26 cellular contexts compared by ENCODE assay signal in genomic region chr6:129605962-129606361, GRCh38.
DNase-seq lines count a peak whose midpoint lies in the region; ATAC-seq and TF ChIP-seq lines count a peak whose summit lies in the region.
"Had no signal": no experiment of that assay in that cellular context is flagged by ENCODE, and none has a peak within 500 bp of the region (broad histone marks: within the 10 kb centered on the region; RNA-seq: fewer than 3 reads in every experiment).

No MANE protein-coding gene starts in this region.

- H2BK120ac ChIP-seq in neuronal stem cell (ENCODE audit: low read depth, low read length), result no peak overlapping the region

- TF ChIP-seq CTCF in chondrocyte (IDR thresholded peaks at IDR 0.05), result no peak

- H3K4me1 ChIP-seq in neuronal stem cell (ENCODE audit: control insufficient read depth in 2 of 2, insufficient read depth in 1 of 2, low read depth in 1 of 2, low read length in 2 of 2), result no peaks in the 10 kb centered on the region
- H3K4me1 ChIP-seq: body of pancreas had no signal

- no peak overlapping the region for H3K18ac ChIP-seq in neuronal stem cell (ENCODE audit: low read length)

- peak; percentile 77 for DNase-seq in LHCN-M2 (ENCODE audit: low read depth)
- peak; percentile 82 for DNase-seq in NCI-H69 (lab: John Stamatoyannopoulos, UW)
- DNase-seq in chondrocyte (ENCODE audit: low spot score), result no peak
- DNase-seq in neuronal stem cell (ENCODE audit: low spot score), result no peak
- no peak for DNase-seq in DMS 273 (lab: John Stamatoyannopoulos, UW; ENCODE audit: unreplicated experiment)
- DNase-seq in effector memory CD8-positive, alpha-beta T cell, result no peak
- DNase-seq: activated CD4-positive, alpha-beta T cell treated with anti-CD3 and anti-CD28 coated beads for 1 hour; activated CD8-positive, alpha-beta T cell treated with anti-CD3 and anti-CD28 coated beads, Interleukin-2, amount 10 ng/mL, durations not matched to agents 7 days and 5 days; Calu3; effector CD4-positive, alpha-beta T cell; foreskin melanocyte; H7; immature natural killer cell; left ventricle myocardium inferior; NCI-H1417 treated with DMSO at 0.1 percent for 48 hours; PC-9; right cardiac atrium; stimulated activated CD4-positive, alpha-beta T cell treated with anti-CD3 and anti-CD28 coated beads, Interleukin-12 subunit alpha, Interleukin-12 subunit beta, amount 100 ng/mL, for 4 hours; stimulated activated CD4-positive, alpha-beta T cell treated with anti-CD3 and anti-CD28 coated beads, Interleukin-4, amount 100 ng/mL, for 24 hours; stimulated activated naive B cell treated with anti-CD40 and anti-IgM and Interleukin-4, amounts not matched to agents 10 μg/mL and 1 μg/mL and 100 μg/mL, for 72 hours had no signal

- no peak overlapping the region for H2BK12ac ChIP-seq in neuronal stem cell (ENCODE audit: low read length)

- no peak overlapping the region for H3K14ac ChIP-seq in neuronal stem cell (ENCODE audit: low read length)

- H3K27ac Mint-ChIP-seq in chondrocyte (ENCODE audit: unreplicated experiment), result peak overlapping the region; percentile 0
- H3K27ac Mint-ChIP-seq in effector memory CD8-positive, alpha-beta T cell, result no peak overlapping the region
- H3K27ac Mint-ChIP-seq: activated CD8-positive, alpha-beta T cell treated with anti-CD3 and anti-CD28 coated beads, Interleukin-2, amount 10 ng/mL, durations not matched to agents 7 days and 5 days; immature natural killer cell; stimulated activated naive B cell treated with anti-CD40 and anti-IgM and Interleukin-4, amounts not matched to agents 10 μg/mL and 1 μg/mL and 100 μg/mL, for 72 hours had no signal

- H2BK5ac ChIP-seq in neuronal stem cell (ENCODE audit: low read length), result no peak overlapping the region

- no peak overlapping the region for H3K4ac ChIP-seq in neuronal stem cell (ENCODE audit: low read length)

- no peaks in the 10 kb centered on the region for H3K9me3 Mint-ChIP-seq in chondrocyte (ENCODE audit: low read depth)
- H3K9me3 Mint-ChIP-seq in effector memory CD8-positive, alpha-beta T cell, result no peaks in the 10 kb centered on the region
- H3K9me3 Mint-ChIP-seq: immature natural killer cell; stimulated activated naive B cell treated with anti-CD40 and anti-IgM and Interleukin-4, amounts not matched to agents 10 μg/mL and 1 μg/mL and 100 μg/mL, for 72 hours had no signal

- H3K4me1 Mint-ChIP-seq in chondrocyte (ENCODE audit: low read depth), result peaks cover 27% of the 10 kb centered on the region
- H3K4me1 Mint-ChIP-seq in effector memory CD8-positive, alpha-beta T cell (ENCODE audit: low read depth in 2 of 2), result no peaks in the 10 kb centered on the region
- H3K4me1 Mint-ChIP-seq: immature natural killer cell; stimulated activated naive B cell treated with anti-CD40 and anti-IgM and Interleukin-4, amounts not matched to agents 10 μg/mL and 1 μg/mL and 100 μg/mL, for 72 hours had no signal

- peaks cover 5% of the 10 kb centered on the region for H3K36me3 Mint-ChIP-seq in chondrocyte (ENCODE audit: low read depth)
- peaks cover 11% of the 10 kb centered on the region for H3K36me3 Mint-ChIP-seq in effector memory CD8-positive, alpha-beta T cell (ENCODE audit: insufficient read depth)

- H3K4me3 Mint-ChIP-seq in chondrocyte (ENCODE audit: unreplicated experiment), result no peak overlapping the region
- H3K4me3 Mint-ChIP-seq in effector memory CD8-positive, alpha-beta T cell, result no peak overlapping the region
- H3K4me3 Mint-ChIP-seq: activated CD8-positive, alpha-beta T cell treated with anti-CD3 and anti-CD28 coated beads, Interleukin-2, amount 10 ng/mL, durations not matched to agents 7 days and 5 days; immature natural killer cell; stimulated activated naive B cell treated with anti-CD40 and anti-IgM and Interleukin-4, amounts not matched to agents 10 μg/mL and 1 μg/mL and 100 μg/mL, for 72 hours had no signal

- H3K27me3 Mint-ChIP-seq in chondrocyte (ENCODE audit: low read depth), result no peaks in the 10 kb centered on the region
- H3K27me3 Mint-ChIP-seq in effector memory CD8-positive, alpha-beta T cell, result no peaks in the 10 kb centered on the region
- H3K27me3 Mint-ChIP-seq: stimulated activated naive B cell treated with anti-CD40 and anti-IgM and Interleukin-4, amounts not matched to agents 10 μg/mL and 1 μg/mL and 100 μg/mL, for 72 hours had no signal

- no peak overlapping the region for H2AK5ac ChIP-seq in neuronal stem cell (ENCODE audit: low read depth, low read length)

- no peak overlapping the region for H4K91ac ChIP-seq in neuronal stem cell (ENCODE audit: low read depth, low read length, poor library complexity)

- H3K36me3 ChIP-seq in neuronal stem cell (replicated peaks in 1 of 2; ENCODE audit: control insufficient read depth in 2 of 2, insufficient read depth in 2 of 2, low read length in 2 of 2), result no peaks in the 10 kb centered on the region
- H3K36me3 ChIP-seq: left ventricle myocardium inferior had no signal

- WGBS in neuronal stem cell (ENCODE audit: extremely low coverage in 2 of 2, insufficient read length in 2 of 2, insufficient replicate concordance in 1 of 2), 2 donors, result no CpG with 5 or more reads among the region's 7 CpGs

- H3K79me1 ChIP-seq in neuronal stem cell (ENCODE audit: low read depth, low read length), result no peaks in the 10 kb centered on the region

- H3K27me3 ChIP-seq in neuronal stem cell (ENCODE audit: control insufficient read depth in 3 of 3, insufficient read depth in 3 of 3, low read depth in 1 of 3, low read length in 3 of 3), result no peaks in the 10 kb centered on the region
- H3K27me3 ChIP-seq: body of pancreas, hepatocyte had no signal

- peak overlapping the region; percentile 6 for H2AFZ ChIP-seq in neuronal stem cell (ENCODE audit: low read length)
- H2AFZ ChIP-seq: hepatocyte, PC-9 had no signal

- no peak for ATAC-seq in effector memory CD8-positive, alpha-beta T cell (replicated peaks)
- ATAC-seq in GM18907 (IDR thresholded peaks at IDR 0.05; ENCODE audit: unreplicated experiment), result no peak
- ATAC-seq: activated CD8-positive, alpha-beta T cell treated with anti-CD3 and anti-CD28 coated beads, Interleukin-2, amount 10 ng/mL, durations not matched to agents 7 days and 5 days; body of pancreas; right cardiac atrium had no signal

- H3K23ac ChIP-seq in neuronal stem cell (ENCODE audit: low read depth, low read length, poor library complexity), result no peak overlapping the region

- H4K8ac ChIP-seq in neuronal stem cell (ENCODE audit: low read depth, low read length), result no peak overlapping the region

- H3K9me3 ChIP-seq in neuronal stem cell (replicated peaks in 1 of 2; ENCODE audit: control insufficient read depth in 2 of 2, insufficient read depth in 1 of 2, low read depth in 1 of 2, low read length in 2 of 2), result no peaks in the 10 kb centered on the region
- H3K9me3 ChIP-seq: body of pancreas, left ventricle myocardium inferior, thoracic aorta had no signal

- no peak overlapping the region for H3K9ac ChIP-seq in neuronal stem cell (ENCODE audit: low read depth, low read length, poor library complexity)

- H3K4me3 ChIP-seq in neuronal stem cell (ENCODE audit: low read length in 2 of 2), result no peak overlapping the region
- H3K4me3 ChIP-seq: body of pancreas, hepatocyte, left ventricle myocardium inferior, PC-9, thoracic aorta had no signal

- H3K4me2 ChIP-seq in neuronal stem cell (ENCODE audit: insufficient read depth, low read length, poor library complexity, severe bottlenecking), result no peak overlapping the region
- H3K4me2 ChIP-seq: hepatocyte, PC-9 had no signal

- no peak overlapping the region for H2BK15ac ChIP-seq in neuronal stem cell (ENCODE audit: low read length)

- H3K27ac ChIP-seq in neuronal stem cell (replicated peaks; ENCODE audit: low read length), result no peak overlapping the region
- H3K27ac ChIP-seq: body of pancreas, C4-2B, hepatocyte, HL-60, left ventricle myocardium inferior, PC-9, thoracic aorta had no signal

Comparison
In these comparisons a context has a peak if more than half of its experiments do, and no peak if none do; other contexts are left out.
1. DNase-seq: peak in LHCN-M2 (single experiment) and NCI-H69 (single experiment); none in chondrocyte (single experiment), neuronal stem cell (single experiment), DMS 273 (single experiment) and effector memory CD8-positive, alpha-beta T cell (0 of 3).